9 cellular contexts compared by ENCODE assay signal in the genomic region with DNA sequence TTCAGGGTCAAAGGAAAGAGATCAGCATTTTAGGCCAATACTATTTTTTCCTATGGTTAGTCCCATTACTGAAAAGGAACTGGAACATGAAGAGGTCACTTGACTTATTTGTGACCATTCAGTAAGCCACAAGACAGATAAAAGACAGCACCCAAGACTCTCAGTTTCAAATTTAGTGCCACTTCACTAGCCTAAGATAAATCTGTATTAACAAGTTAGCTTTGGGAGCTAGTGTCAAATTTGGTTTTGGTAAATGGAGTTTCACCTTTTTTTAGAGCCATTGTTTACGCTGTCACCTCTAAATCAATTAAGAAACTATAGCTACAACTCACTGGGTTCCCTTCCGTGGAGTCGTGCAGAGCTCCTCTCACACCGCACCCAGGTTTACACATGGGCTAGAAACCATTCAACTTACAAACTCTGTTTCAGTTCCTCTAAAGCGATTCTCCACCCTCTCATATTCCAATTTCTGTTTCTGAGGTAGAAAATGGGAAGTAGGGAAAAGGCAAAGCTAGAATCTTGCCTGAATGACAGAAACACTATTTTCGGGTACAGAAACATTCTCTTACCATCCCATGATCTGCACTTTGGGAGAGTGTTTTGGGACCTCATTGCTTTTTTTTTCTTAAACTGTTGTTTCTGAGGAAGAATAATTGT. TPM values are rescaled to one million over a fixed set of nuclear protein-coding genes. Genes with fewer than 3 reads are reported as not detected.
DNase-seq lines count a peak whose midpoint lies in the region; ATAC-seq, FAIRE-seq and TF ChIP-seq lines count a peak whose summit lies in the region.
"Had no signal": no experiment of that assay in that cellular context is flagged by ENCODE, and none has a peak within 500 bp of the region (broad histone marks: within the 10 kb centered on the region; RNA-seq: fewer than 3 reads in every experiment).

No MANE protein-coding gene starts in this region.

- no peaks in the 10 kb centered on the region for H3K79me2 ChIP-seq in astrocyte (ENCODE audit: insufficient read depth, low read length)

- H3K4me1 Mint-ChIP-seq in astrocyte (ENCODE audit: low read depth, unreplicated experiment) = no peaks in the 10 kb centered on the region
- no peaks in the 10 kb centered on the region for H3K4me1 Mint-ChIP-seq in activated CD8-positive, alpha-beta T cell treated with anti-CD3 and anti-CD28 coated beads for 36 hours (ENCODE audit: low read depth)

- no peak overlapping the region for H3K4me2 ChIP-seq in astrocyte (ENCODE audit: low read length)

- TF ChIP-seq CTCF in astrocyte (IDR thresholded peaks at IDR 0.05; ENCODE audit: insufficient read depth, low read depth, low read length) (no peak), RWPE1 (conservative IDR thresholded peaks at IDR 0.05; ENCODE audit: low read depth) (no peak)
- TF ChIP-seq CTCF in activated CD8-positive, alpha-beta T cell treated with anti-CD3 and anti-CD28 coated beads for 36 hours (IDR thresholded peaks at IDR 0.05) = no peak

- H3K27ac Mint-ChIP-seq in astrocyte (ENCODE audit: unreplicated experiment) = peak overlapping the region; percentile 67
- H3K27ac Mint-ChIP-seq in activated CD8-positive, alpha-beta T cell treated with anti-CD3 and anti-CD28 coated beads for 36 hours = no peak overlapping the region

- no peaks in the 10 kb centered on the region for H3K4me1 ChIP-seq in astrocyte (ENCODE audit: insufficient read depth, low read length)

- no peaks in the 10 kb centered on the region for H3K9me3 Mint-ChIP-seq in astrocyte (ENCODE audit: unreplicated experiment)
- H3K9me3 Mint-ChIP-seq in activated CD8-positive, alpha-beta T cell treated with anti-CD3 and anti-CD28 coated beads for 36 hours = no peaks in the 10 kb centered on the region

- peak; percentile 59 for ATAC-seq in GM21367 (IDR thresholded peaks at IDR 0.05; ENCODE audit: unreplicated experiment)
- ATAC-seq in HG03159 (IDR thresholded peaks at IDR 0.05; ENCODE audit: unreplicated experiment) = peak; percentile 67
- no peak for ATAC-seq in activated CD8-positive, alpha-beta T cell treated with anti-CD3 and anti-CD28 coated beads for 36 hours

- H3K4me3 ChIP-seq in astrocyte (ENCODE audit: insufficient read depth, low read depth, low read length) = no peak overlapping the region

- H3K36me3 Mint-ChIP-seq in astrocyte (ENCODE audit: low read depth, unreplicated experiment) = peaks cover 17% of the 10 kb centered on the region
- peaks cover 9% of the 10 kb centered on the region for H3K36me3 Mint-ChIP-seq in activated CD8-positive, alpha-beta T cell treated with anti-CD3 and anti-CD28 coated beads for 36 hours (ENCODE audit: low read depth)

- H3K9me3 ChIP-seq in astrocyte (ENCODE audit: insufficient read depth, low read depth, low read length) = no peaks in the 10 kb centered on the region

- H3K36me3 ChIP-seq in astrocyte (ENCODE audit: insufficient read depth, low read length) = peaks cover 8% of the 10 kb centered on the region

- no peak overlapping the region for H3K9ac ChIP-seq in astrocyte (ENCODE audit: low read length)

- intact Hi-C loops in activated CD8-positive, alpha-beta T cell treated with anti-CD3 and anti-CD28 coated beads for 36 hours (cut with micrococcal nuclease) = no loop called here

- H4K20me1 ChIP-seq in astrocyte (ENCODE audit: insufficient read depth, low read length) = no peaks in the 10 kb centered on the region

- CTCF ChIA-PET in activated CD8-positive, alpha-beta T cell treated with anti-CD3 and anti-CD28 coated beads for 36 hours (lab: Charles Lee) = interaction anchor here (0.7 kb wide), 1 partner anchor 9 kb away, joined by 4 read pairs; no protein-coding TSS in a partner anchor
- CTCF ChIA-PET in RWPE1 (lab: Yijun Ruan, JAX) = interaction anchor here (0.7 kb wide), 1 partner anchor 39 kb away, joined by 3 read pairs; no protein-coding TSS in a partner anchor

- no peak overlapping the region for H3K27ac ChIP-seq in astrocyte (ENCODE audit: low read depth, low read length)
- H3K27ac ChIP-seq in RWPE1 = no peak overlapping the region

- H2AFZ ChIP-seq in astrocyte (ENCODE audit: low read depth, low read length) = no peak overlapping the region

- no peaks in the 10 kb centered on the region for H3K27me3 ChIP-seq in astrocyte (ENCODE audit: insufficient read depth, low read length)

- H3K4me3 Mint-ChIP-seq in astrocyte (ENCODE audit: unreplicated experiment) = no peak overlapping the region
- H3K4me3 Mint-ChIP-seq in activated CD8-positive, alpha-beta T cell treated with anti-CD3 and anti-CD28 coated beads for 36 hours = no peak overlapping the region

- DNase-seq in GM12892 (ENCODE audit: insufficient read length) (peak; percentile 54), astrocyte (ENCODE audit: low read depth) (no peak), amygdala (lab: John Stamatoyannopoulos, UW) (no peak), NCI-H446 (lab: John Stamatoyannopoulos, UW) (no peak), RWPE1 (ENCODE audit: low spot score) (no peak)
- DNase-seq in activated CD8-positive, alpha-beta T cell treated with anti-CD3 and anti-CD28 coated beads for 36 hours = no peak
- DNase-seq: effector CD8-positive, alpha-beta T cell had no signal

- peak; percentile 90 for FAIRE-seq in GM12892 (lab: Jason Lieb, UNC)
- FAIRE-seq in astrocyte (lab: Jason Lieb, UNC) = no peak

- POLR2A ChIA-PET in activated CD8-positive, alpha-beta T cell treated with anti-CD3 and anti-CD28 coated beads for 36 hours (lab: Charles Lee) = no interaction called here
- POLR2A ChIA-PET in RWPE1 (lab: Yijun Ruan, JAX; ENCODE audit: low non-redundant PET) = no interaction called here

- no peak for TF ChIP-seq POLR2A in GM12892 (IDR thresholded peaks at IDR 0.05; ENCODE audit: low read depth, low read length)

- H3K27me3 Mint-ChIP-seq in astrocyte (ENCODE audit: low read depth, unreplicated experiment) = no peaks in the 10 kb centered on the region
- H3K27me3 Mint-ChIP-seq in activated CD8-positive, alpha-beta T cell treated with anti-CD3 and anti-CD28 coated beads for 36 hours = no peaks in the 10 kb centered on the region

RNA-seq across cellular contexts. Expression of a gene that starts 14.3 kb away (rescaled TPM):
- polyA plus RNA-seq in GM12892 (2012; ENCODE audit: missing spikeins) = 58.9 TPM
- 24.3 and 31.4 TPM in 2 replicates for total RNA-seq in astrocyte
- 10 to 100 TPM; 21.3 to 22.0 TPM for total RNA-seq in activated CD8-positive, alpha-beta T cell treated with anti-CD3 and anti-CD28 coated beads for 36 hours

RNA-seq across cellular contexts. Expression of a gene that starts 18.6 kb away (rescaled TPM):
- polyA plus RNA-seq in GM12892 (2012; ENCODE audit: missing spikeins) = 5.8 TPM
- total RNA-seq in astrocyte = 10.9 and 12.2 TPM in 2 replicates
- 10 to 100 TPM; 17.2 to 19.0 TPM for total RNA-seq in activated CD8-positive, alpha-beta T cell treated with anti-CD3 and anti-CD28 coated beads for 36 hours

RNA-seq across cellular contexts. Expression of a gene that starts 43.5 kb away (rescaled TPM):
- 10.7 TPM for polyA plus RNA-seq in GM12892 (2012; ENCODE audit: missing spikeins)
- total RNA-seq in astrocyte = 2.0 and 3.3 TPM in 2 replicates
- total RNA-seq in activated CD8-positive, alpha-beta T cell treated with anti-CD3 and anti-CD28 coated beads for 36 hours = 10 to 100 TPM; 20.9 to 22.8 TPM
